Comparison of ENCODE assay signal across 8 cellular contexts in the genomic region with DNA sequence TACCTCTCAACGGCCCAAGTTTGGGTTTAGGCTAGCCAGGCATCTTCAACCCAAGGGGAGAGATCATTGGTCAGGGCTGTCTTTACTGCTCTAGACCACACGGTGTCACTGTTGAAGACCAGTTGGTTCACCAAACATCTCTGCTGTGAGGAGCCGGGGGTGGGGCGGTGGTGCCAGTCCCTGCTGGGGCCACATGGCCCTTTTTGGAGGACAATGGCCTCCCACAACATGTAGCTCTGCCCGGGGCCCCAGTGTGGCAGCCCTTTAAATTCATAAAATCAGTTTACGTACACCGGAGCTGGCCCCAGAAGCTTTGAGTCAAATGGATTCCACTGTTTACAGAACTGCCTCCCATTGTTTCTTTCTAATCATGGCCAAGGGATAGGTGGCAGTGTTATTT. TPM values are rescaled to one million over a fixed set of nuclear protein-coding genes. Genes with fewer than 3 reads are reported as not detected.
DNase-seq lines count a peak whose midpoint lies in the region; ATAC-seq and TF ChIP-seq lines count a peak whose summit lies in the region.

No MANE protein-coding gene starts in this region.

- intact Hi-C loops in activated CD8-positive, alpha-beta T cell treated with anti-CD3 and anti-CD28 coated beads for 36 hours (cut with micrococcal nuclease), result loop anchor here (5.0 kb wide), 1 partner anchor 130 kb away; no protein-coding TSS in a partner anchor

- CTCF ChIA-PET in activated CD8-positive, alpha-beta T cell treated with anti-CD3 and anti-CD28 coated beads for 36 hours (lab: Charles Lee), result interaction anchor here (0.6 to 2.0 kb wide), 5 partner anchors 8 to 222 kb away, joined by 3 to 6 read pairs (median 3); no protein-coding TSS in a partner anchor

- no peak overlapping the region for H3K27ac Mint-ChIP-seq in activated CD8-positive, alpha-beta T cell treated with anti-CD3 and anti-CD28 coated beads for 36 hours
- no peak overlapping the region for H3K27ac Mint-ChIP-seq in osteocyte (ENCODE audit: unreplicated experiment)

- peak; percentile 69 for TF ChIP-seq CTCF in activated CD8-positive, alpha-beta T cell treated with anti-CD3 and anti-CD28 coated beads for 36 hours (IDR thresholded peaks at IDR 0.05)
- TF ChIP-seq CTCF in foreskin keratinocyte (conservative IDR thresholded peaks at IDR 0.05), result peak; percentile 87
- TF ChIP-seq CTCF in osteocyte (IDR thresholded peaks at IDR 0.05), result peak; percentile 70

- H3K27me3 ChIP-seq in foreskin keratinocyte, result no peaks in the 10 kb centered on the region

- POLR2A ChIA-PET in activated CD8-positive, alpha-beta T cell treated with anti-CD3 and anti-CD28 coated beads for 36 hours (lab: Charles Lee), result no interaction called here

- no peak overlapping the region for H3K4me3 Mint-ChIP-seq in activated CD8-positive, alpha-beta T cell treated with anti-CD3 and anti-CD28 coated beads for 36 hours
- no peak overlapping the region for H3K4me3 Mint-ChIP-seq in osteocyte (ENCODE audit: unreplicated experiment)

- peak; percentile 87 for DNase-seq in COR-L47 (lab: John Stamatoyannopoulos, UW)
- DNase-seq in NCI-H226, result peak; percentile 48
- peak; percentile 36 for DNase-seq in activated CD8-positive, alpha-beta T cell treated with anti-CD3 and anti-CD28 coated beads for 36 hours
- peak in 1 of 2 donors; percentile 58 for DNase-seq in foreskin keratinocyte
- DNase-seq in osteocyte (ENCODE audit: extremely low spot score, unreplicated experiment), result no peak
- DNase-seq in central memory CD4-positive, alpha-beta T cell, result no peak

- no peaks in the 10 kb centered on the region for H3K36me3 Mint-ChIP-seq in activated CD8-positive, alpha-beta T cell treated with anti-CD3 and anti-CD28 coated beads for 36 hours (ENCODE audit: low read depth)
- no peaks in the 10 kb centered on the region for H3K36me3 Mint-ChIP-seq in osteocyte (ENCODE audit: unreplicated experiment)

- no peaks in the 10 kb centered on the region for H3K4me1 ChIP-seq in foreskin keratinocyte

- H3K4me1 Mint-ChIP-seq in activated CD8-positive, alpha-beta T cell treated with anti-CD3 and anti-CD28 coated beads for 36 hours (ENCODE audit: low read depth), result no peaks in the 10 kb centered on the region
- peaks cover 17% of the 10 kb centered on the region for H3K4me1 Mint-ChIP-seq in osteocyte (ENCODE audit: unreplicated experiment)

- H3K27ac ChIP-seq in foreskin keratinocyte, result peak overlapping the region; percentile 25

- ATAC-seq in GM19023 (IDR thresholded peaks at IDR 0.05; ENCODE audit: unreplicated experiment) (peak; percentile 88), HG03108 (IDR thresholded peaks at IDR 0.05; ENCODE audit: unreplicated experiment) (peak; percentile 72), foreskin keratinocyte (peak; percentile 94)
- peak; percentile 80 for ATAC-seq in activated CD8-positive, alpha-beta T cell treated with anti-CD3 and anti-CD28 coated beads for 36 hours

- peaks cover 11% of the 10 kb centered on the region for H3K27me3 Mint-ChIP-seq in activated CD8-positive, alpha-beta T cell treated with anti-CD3 and anti-CD28 coated beads for 36 hours
- H3K27me3 Mint-ChIP-seq in osteocyte (ENCODE audit: unreplicated experiment), result no peaks in the 10 kb centered on the region

- H3K9me3 Mint-ChIP-seq in activated CD8-positive, alpha-beta T cell treated with anti-CD3 and anti-CD28 coated beads for 36 hours, result no peaks in the 10 kb centered on the region
- H3K9me3 Mint-ChIP-seq in osteocyte (ENCODE audit: unreplicated experiment), result no peaks in the 10 kb centered on the region

RNA-seq across cellular contexts. Expression of gene TM4SF18, which starts 19.1 kb away (rescaled TPM):
- total RNA-seq in activated CD8-positive, alpha-beta T cell treated with anti-CD3 and anti-CD28 coated beads for 36 hours, result not detected
- not detected in 2 replicates for total RNA-seq in foreskin keratinocyte
- not detected in 2 replicates for polyA plus RNA-seq in foreskin keratinocyte
- total RNA-seq in osteocyte, result 2.2 and 3.7 TPM in 2 replicates

RNA-seq across cellular contexts. Expression of gene TM4SF1, which starts 24.9 kb away (rescaled TPM):
- total RNA-seq in activated CD8-positive, alpha-beta T cell treated with anti-CD3 and anti-CD28 coated beads for 36 hours, result not detected
- total RNA-seq in foreskin keratinocyte, result 79.5 and 87.6 TPM in 2 replicates
- polyA plus RNA-seq in foreskin keratinocyte, result 69.3 and 72.8 TPM in 2 replicates
- 120 and 122 TPM in 2 replicates for total RNA-seq in osteocyte

Comparison
In these comparisons a context has a peak if more than half of its experiments do, and no peak if none do; other contexts are left out.
1. DNase-seq: peak in COR-L47 (single experiment), NCI-H226 (single experiment) and activated CD8-positive, alpha-beta T cell treated with anti-CD3 and anti-CD28 coated beads for 36 hours (single experiment); none in osteocyte (single experiment) and central memory CD4-positive, alpha-beta T cell (single experiment).
2. RNA of gene TM4SF1, which starts 24.9 kb away (total RNA-seq): 120 to 122 TPM in osteocyte and 79.5 to 87.6 TPM in foreskin keratinocyte; not detected in activated CD8-positive, alpha-beta T cell treated with anti-CD3 and anti-CD28 coated beads for 36 hours; every median in the first group is over 10 times any median in the second.
3. Peak in every context shown above with its lines, with median percentiles within 50 percentile points of each other: ATAC-seq and CTCF ChIP-seq.